ENCODE assay signal across 16 cellular contexts in the genomic region with DNA sequence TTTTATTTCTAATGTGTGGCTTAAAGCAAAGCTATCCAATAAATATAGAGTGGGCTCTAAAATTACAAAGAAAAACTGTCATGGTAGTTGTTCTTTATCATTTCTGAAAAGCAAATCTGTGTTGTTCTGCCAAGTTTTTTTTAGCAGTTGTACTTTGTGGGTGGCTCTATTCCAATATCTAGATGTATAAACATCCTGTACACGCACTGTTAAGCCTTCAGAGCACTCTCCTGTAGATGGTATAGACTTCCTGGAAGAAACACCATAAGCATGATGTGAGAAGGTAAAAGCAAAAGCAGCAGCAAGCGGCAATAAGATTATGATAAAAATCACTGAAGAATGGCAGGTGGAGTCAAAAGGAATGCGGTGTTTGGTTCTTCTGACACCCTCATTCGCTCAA. TPM values are rescaled to one million over a fixed set of nuclear protein-coding genes. Genes with fewer than 3 reads are reported as not detected.
A peak's percentile ranks its signal among the peaks of the same experiment; 100 is the strongest.
DNase-seq lines count a peak whose midpoint lies in the region; ATAC-seq and TF ChIP-seq lines count a peak whose summit lies in the region.
"Had no signal": no experiment of that assay in that cellular context is flagged by ENCODE, and none has a peak within 500 bp of the region (broad histone marks: within the 10 kb centered on the region; RNA-seq: fewer than 3 reads in every experiment).

No MANE protein-coding gene starts in this region.

- peak in 3 of 4 donors; percentile 43 to 46 (median 45) for ATAC-seq in heart left ventricle
- peak; percentile 55 for ATAC-seq in left colon
- ATAC-seq in HG03175 (IDR thresholded peaks at IDR 0.05; ENCODE audit: unreplicated experiment) = no peak
- no peak for ATAC-seq in GM19452 (IDR thresholded peaks at IDR 0.05; ENCODE audit: unreplicated experiment)
- ATAC-seq: A549, HCT116 had no signal

- no peaks in the 10 kb centered on the region for H3K9me3 ChIP-seq in heart left ventricle
- no peaks in the 10 kb centered on the region for H3K9me3 ChIP-seq in right atrium auricular region
- H3K9me3 ChIP-seq: A549 had no signal

- intact Hi-C loops in heart left ventricle (cut with DNase I) = loop anchor here in 2 of 10 donors (5.0 kb wide), 1 partner anchor 41 kb away; no protein-coding TSS in a partner anchor
- intact Hi-C loops in left colon (cut with DNase I, micrococcal nuclease) = no loop called here

- peaks cover 0 to 22% (median under 1%) of the 10 kb centered on the region in 12 donors for H3K4me1 ChIP-seq in heart left ventricle
- peaks cover 0 to 4% of the 10 kb centered on the region in 2 donors for H3K4me1 ChIP-seq in right atrium auricular region
- H3K4me1 ChIP-seq: A549 had no signal

- WGBS in heart left ventricle, 4 donors = 43 to 67% (median 58%) methylated on average over 4 of the region's 4 CpGs

- peaks cover 0 to 38% (median 0%) of the 10 kb centered on the region in 9 donors for H3K36me3 ChIP-seq in heart left ventricle
- H3K36me3 ChIP-seq in right atrium auricular region = peaks cover 7% of the 10 kb centered on the region

- TF ChIP-seq CTCF in heart left ventricle (IDR thresholded peaks at IDR 0.05) (no peak), right atrium auricular region (IDR thresholded peaks at IDR 0.05) (no peak), VCaP (conservative IDR thresholded peaks at IDR 0.05) (no peak)

- H3K4me3 ChIP-seq in heart left ventricle = no peak overlapping the region
- no peak overlapping the region for H3K4me3 ChIP-seq in right atrium auricular region
- H3K4me3 ChIP-seq in skeletal muscle cell (ENCODE audit: low read depth, low read length) = no peak overlapping the region
- H3K4me3 ChIP-seq: A549, GM12878 had no signal

- no peak for TF ChIP-seq POLR2A in heart left ventricle (IDR thresholded peaks at IDR 0.05)

- H3K27me3 ChIP-seq in heart left ventricle = no peaks in the 10 kb centered on the region
- H3K27me3 ChIP-seq in right atrium auricular region = no peaks in the 10 kb centered on the region

- peak overlapping the region in 1 of 12 donors; percentile 36 for H3K27ac ChIP-seq in heart left ventricle
- no peak overlapping the region for H3K27ac ChIP-seq in right atrium auricular region
- H3K27ac ChIP-seq in VCaP = peak overlapping the region; percentile 53
- H3K27ac ChIP-seq: A549 had no signal

- DNase-seq in heart left ventricle = no peak
- DNase-seq in right atrium auricular region (ENCODE audit: low spot score) = no peak
- DNase-seq in left colon = no peak
- DNase-seq in skeletal muscle cell (ENCODE audit: low read depth) = peak; percentile 29
- DNase-seq in HK-2 (ENCODE audit: unreplicated experiment) = no peak
- DNase-seq: Calu3, NCI-H1436, NCI-H2029 treated with DMSO at 0.1 percent for 48 hours, NCI-H526, RPMI8226 had no signal

RNA-seq across cellular contexts. Expression of a gene that starts 21.5 kb away (rescaled TPM):
- total RNA-seq in heart left ventricle = 10 to 100 TPM; 30.8 to 86.3 (median 58.2) TPM
- polyA plus RNA-seq in heart left ventricle = 10 to 100 TPM; 21.8 to 54.2 TPM
- total RNA-seq in right atrium auricular region = 10 to 100 TPM; 45.6 to 47.3 TPM
- 100 to 1,000 TPM in 1 of 2 donors, 10 to 100 TPM in 1; 91.2 to 107 TPM for total RNA-seq in left colon

Comparison
In these comparisons a context has a peak if more than half of its experiments do, and no peak if none do; other contexts are left out.
1. ATAC-seq: peak in heart left ventricle (3 of 4) and left colon (single experiment); none in HG03175 (single experiment) and GM19452 (single experiment).